ENCODE assay signal across 2 cellular contexts in genomic region chr4:150074064-150074463, GRCh38.
TF ChIP-seq lines count a peak whose summit lies in the region.

No MANE protein-coding gene starts in this region.

TF ChIP-seq in A549, 52 proteins besides CTCF, POLR2A, EP300 and RAD21:
- TF ChIP-seq HEYL (CRISPR knock-in tag; IDR thresholded peaks at IDR 0.05), result no peak
- peak; percentile 66 for TF ChIP-seq MAFK (IDR thresholded peaks at IDR 0.05; ENCODE audit: partially characterized antibody)
TF ChIP-seq in A549: peak in this region for 1.

TF ChIP-seq in K562, 482 proteins besides CTCF, POLR2A, EP300 and RAD21:
- TF ChIP-seq MAFF (IDR thresholded peaks at IDR 0.05; ENCODE audit: low read length) (0 out of 2 replicates have a peak, but pooled peaks have one; percentile 12), ZNF589 (CRISPR knock-in tag; IDR thresholded peaks at IDR 0.05; ENCODE audit: low read depth) (no peak), KDM2B (CRISPR knock-in tag; IDR thresholded peaks at IDR 0.05) (no peak), IFI16 (CRISPR knock-in tag; IDR thresholded peaks at IDR 0.05) (no peak), EZH2 (IDR thresholded peaks at IDR 0.05; ENCODE audit: borderline replicate concordance, low read depth, low read length) (no peak), MBD2 (IDR thresholded peaks at IDR 0.05; ENCODE audit: borderline replicate concordance, low read depth) (no peak)
